Comparison of ENCODE assay signal across 8 cellular contexts in genomic region chr6:117317261-117317660, GRCh38. TPM values are rescaled to one million over a fixed set of nuclear protein-coding genes. Genes with fewer than 3 reads are reported as not detected.
DNase-seq lines count a peak whose midpoint lies in the region; ATAC-seq, FAIRE-seq and TF ChIP-seq lines count a peak whose summit lies in the region.
"Had no signal": no experiment of that assay in that cellular context is flagged by ENCODE, and none has a peak within 500 bp of the region (broad histone marks: within the 10 kb centered on the region; RNA-seq: fewer than 3 reads in every experiment).

No MANE protein-coding gene starts in this region.

- H3K4me1 ChIP-seq in GM12878 (ENCODE audit: control insufficient read depth, insufficient read depth, low read length) = no peaks in the 10 kb centered on the region

- TF ChIP-seq CTCF in GM12865 (IDR thresholded peaks at IDR 0.05; ENCODE audit: insufficient read depth, low read depth, low read length, missing control alignments) (peak; percentile 40), GM12878 (IDR thresholded peaks at IDR 0.05 in 2 of 3, conservative IDR thresholded peaks at IDR 0.05 in 1 of 3; ENCODE audit: control insufficient read depth in 2 of 3, extremely low read depth in 1 of 3, insufficient read depth in 1 of 3, low read depth in 3 of 3, low read length in 3 of 3) (peak; percentile 25 to 40 (median 36); a peak in 2 of 6 replicates), neural cell (IDR thresholded peaks at IDR 0.05; ENCODE audit: poor library complexity, severe bottlenecking) (peak; percentile 49)

- SMC1A ChIA-PET in GM12878 (lab: Charles Lee; ENCODE audit: uncharacterized antibody, unreplicated experiment) = no interaction called here

- H3K9me3 Mint-ChIP-seq in activated naive CD4-positive, alpha-beta T cell treated with anti-CD3 and anti-CD28 coated beads, Interleukin-2, amount 50 U/mL, for 72 hours = no peaks in the 10 kb centered on the region

- DNase-seq in GM12865 (ENCODE audit: low read depth) (peak; percentile 19), GM12878 (ENCODE audit: low read depth, low spot score) (no peak), anterior cingulate cortex (lab: John Stamatoyannopoulos, UW) (no peak)
- DNase-seq in activated naive CD4-positive, alpha-beta T cell treated with anti-CD3 and anti-CD28 coated beads, Interleukin-2, amount 50 U/mL, for 72 hours (ENCODE audit: low spot score in 2 of 2) = no peak
- DNase-seq: stimulated activated CD4-positive, alpha-beta T cell treated with anti-CD3 and anti-CD28 coated beads, Interleukin-4, amount 100 ng/mL, for 4 hours had no signal

- H3K4me2 ChIP-seq in GM12878 (ENCODE audit: control insufficient read depth, insufficient read depth) (no peak overlapping the region), neural cell (ENCODE audit: low read length) (no peak overlapping the region)

- BruUV-seq in GM12878 (replicated peaks; lab: Mats Ljungman, UMichigan) = no TSS peak

- no peaks in the 10 kb centered on the region for H3F3A ChIP-seq in neural cell (ENCODE audit: insufficient read depth, low read length, poor library complexity, severe bottlenecking)

- H3K9me3 ChIP-seq in GM12878 (replicated peaks; ENCODE audit: control insufficient read depth, insufficient read depth, low read length) = no peaks in the 10 kb centered on the region
- no peaks in the 10 kb centered on the region for H3K9me3 ChIP-seq in neural cell (ENCODE audit: low read length)

- TF ChIP-seq EP300 in Ishikawa (IDR thresholded peaks at IDR 0.05; ENCODE audit: borderline replicate concordance) = no peak
- no peak for TF ChIP-seq EP300 in GM12878 (IDR thresholded peaks at IDR 0.05; ENCODE audit: borderline replicate concordance in 1 of 2, control insufficient read depth in 1 of 2, low read depth in 2 of 2, low read length in 2 of 2)
- no peak for TF ChIP-seq EP300 in neural cell (conservative IDR thresholded peaks at IDR 0.05; ENCODE audit: poor library complexity, severe bottlenecking)

- H4K20me1 ChIP-seq in GM12878 (ENCODE audit: control insufficient read depth, insufficient read depth) (no peaks in the 10 kb centered on the region), neural cell (ENCODE audit: insufficient read depth) (no peaks in the 10 kb centered on the region)

- no peak for TF ChIP-seq POLR2A in GM12878 (IDR thresholded peaks at IDR 0.05; ENCODE audit: low read depth, low read length)

- in situ Hi-C loops in GM12878 (cut with MboI) = loop anchor here (10.0 kb wide), 1 partner anchor 342 kb away; no protein-coding TSS in a partner anchor

- no peak overlapping the region for H3K9ac ChIP-seq in GM12878 (ENCODE audit: control insufficient read depth, insufficient read depth, low read length)
- no peak overlapping the region for H3K9ac ChIP-seq in neural cell (ENCODE audit: low read length)

- no peak overlapping the region for H3K27ac ChIP-seq in GM12878 (ENCODE audit: control insufficient read depth, insufficient read depth)
- H3K27ac ChIP-seq in neural cell (ENCODE audit: low read length) = no peak overlapping the region

- intact Hi-C loops in GM12878 (cut with micrococcal nuclease; ENCODE audit: unreplicated experiment) = loop anchor here (2.0 kb wide), 1 partner anchor 344 kb away; no protein-coding TSS in a partner anchor

- H3K36me3 ChIP-seq in GM12878 (ENCODE audit: control insufficient read depth in 2 of 2, insufficient read depth in 2 of 2, low read length in 1 of 2) (no peaks in the 10 kb centered on the region), neural cell (ENCODE audit: insufficient read depth, low read length) (no peaks in the 10 kb centered on the region)

- 1% methylated on average over 4 of the region's 4 CpGs for WGBS in GM12878 (ENCODE audit: insufficient coverage, insufficient replicate concordance, low lambda C conversion rate, missing lambda C conversion rate)

- H3K4me3 ChIP-seq in GM12865 (ENCODE audit: low read depth, low read length) (no peak overlapping the region), GM12878 (no peak overlapping the region), neural cell (ENCODE audit: low read length) (no peak overlapping the region)

- H2AFZ ChIP-seq in GM12878 (ENCODE audit: control insufficient read depth, low read depth, low read length) (no peak overlapping the region), neural cell (ENCODE audit: low read depth, low read length) (no peak overlapping the region)

- no peak overlapping the region for H3K27ac Mint-ChIP-seq in activated naive CD4-positive, alpha-beta T cell treated with anti-CD3 and anti-CD28 coated beads, Interleukin-2, amount 50 U/mL, for 72 hours

- H3K27me3 ChIP-seq in GM12878 (replicated peaks in 1 of 2; ENCODE audit: control insufficient read depth in 2 of 2, insufficient read depth in 2 of 2, low read length in 1 of 2) (no peaks in the 10 kb centered on the region), neural cell (ENCODE audit: insufficient read depth, low read depth, low read length) (no peaks in the 10 kb centered on the region)

- peak; percentile 58; the same call in 2 of the 3 replicates for ATAC-seq in GM12878
- ATAC-seq in HG03135 (IDR thresholded peaks at IDR 0.05; ENCODE audit: unreplicated experiment) = no peak
- no peak for ATAC-seq in activated naive CD4-positive, alpha-beta T cell treated with anti-CD3 and anti-CD28 coated beads, Interleukin-2, amount 50 U/mL, for 72 hours

- POLR2A ChIA-PET in GM12878 (lab: Charles Lee) = no interaction called here

- H3K36me3 Mint-ChIP-seq in activated naive CD4-positive, alpha-beta T cell treated with anti-CD3 and anti-CD28 coated beads, Interleukin-2, amount 50 U/mL, for 72 hours = no peaks in the 10 kb centered on the region

- CTCF ChIA-PET in GM12878 (lab: Yijun Ruan, JAX) = interaction anchor here (1.8 kb wide), 1 partner anchor 342 kb away, joined by 4 read pairs; no protein-coding TSS in a partner anchor

- RAD21 ChIA-PET in GM12878 (lab: Charles Lee; ENCODE audit: unreplicated experiment) = no interaction called here

- H3K79me2 ChIP-seq in GM12878 (ENCODE audit: control insufficient read depth, insufficient read depth, low read length) (no peaks in the 10 kb centered on the region), neural cell (replicated peaks; ENCODE audit: insufficient read depth, low read length) (no peaks in the 10 kb centered on the region)

- H3K9me2 ChIP-seq in neural cell (ENCODE audit: insufficient read depth, low read length) = no peaks in the 10 kb centered on the region

- TF ChIP-seq RAD21 in Ishikawa (IDR thresholded peaks at IDR 0.05; ENCODE audit: low read depth) (peak; percentile 72), GM12878 (IDR thresholded peaks at IDR 0.05; ENCODE audit: insufficient read depth, low read depth, low read length) (peak; percentile 60), neural cell (conservative IDR thresholded peaks at IDR 0.05) (peak; percentile 43)

- no peak for FAIRE-seq in GM12878 (lab: Jason Lieb, UNC)

TF ChIP-seq in Ishikawa, 13 proteins besides CTCF, POLR2A, EP300 and RAD21 (continues in another document):
- TF ChIP-seq NFIC (IDR thresholded peaks at IDR 0.05) (no peak), CREB1 (IDR thresholded peaks at IDR 0.05; ENCODE audit: low read depth) (no peak), USF1 (IDR thresholded peaks at IDR 0.05) (no peak)

TF ChIP-seq in GM12878, 131 proteins besides CTCF, POLR2A, EP300 and RAD21 (continues in another document):
- TF ChIP-seq YY1 (IDR thresholded peaks at IDR 0.05; ENCODE audit: low read depth, low read length) = no peak
- TF ChIP-seq GABPA (IDR thresholded peaks at IDR 0.05; ENCODE audit: low read depth) = no peak
- no peak for TF ChIP-seq PAX8 (IDR thresholded peaks at IDR 0.05)
- TF ChIP-seq USF1 (IDR thresholded peaks at IDR 0.05; ENCODE audit: borderline replicate concordance, extremely low read length, insufficient read depth, low read depth, low read length) = no peak
- no peak for TF ChIP-seq ZNF207 (IDR thresholded peaks at IDR 0.05; ENCODE audit: borderline replicate concordance)

TF ChIP-seq in neural cell, 6 proteins besides CTCF, POLR2A, EP300 and RAD21 (continues in another document):
- TF ChIP-seq SMC3 (conservative IDR thresholded peaks at IDR 0.05; ENCODE audit: poor library complexity) = peak; percentile 36

RNA-seq across cellular contexts. Expression of gene VGLL2, which starts 51.9 kb away (rescaled TPM):
- total RNA-seq in GM12878 (2013; cell fraction: nucleolus; rRNA removed) = not detected in 2 replicates
- total RNA-seq in GM12878 (2014; rRNA removed) = not detected in 2 replicates
- not detected in 2 replicates for total RNA-seq in GM12878 (2014; rRNA removed; fragmentation: Illumina TruSeq; extraction: Trizol)
- not detected in 2 replicates for total RNA-seq in GM12878 (2021)
- polyA plus RNA-seq in GM12878 (2011; ENCODE audit: low read depth) = not detected
- not detected in 2 replicates for polyA plus RNA-seq in GM12878 (2011; rRNA removed)
- not detected in 2 replicates for polyA plus RNA-seq in GM12878 (2011; cell fraction: cytosol; rRNA removed)
- not detected in 2 replicates for polyA plus RNA-seq in GM12878 (2011; cell fraction: nucleus; rRNA removed)
- not detected in 2 replicates for polyA plus RNA-seq in GM12878 (2012)
- not detected in 2 replicates for polyA plus RNA-seq in GM12878 (2014; fragmentation: Illumina TruSeq; extraction: Trizol)
- not detected for polyA plus RNA-seq in GM12878 (2014; fragmentation: Nextera tagmentation; extraction: Ambion mirVana)
- polyA plus RNA-seq in GM12878 (2014; rRNA removed) = not detected in 2 replicates
- not detected for polyA plus RNA-seq in GM12878 (2016; fragmentation: Nextera tagmentation; extraction: Ambion mirVana)
- polyA minus RNA-seq in GM12878 (2011; rRNA and poly(A)+ RNA removed) = not detected in 2 replicates
- not detected in 2 replicates for polyA minus RNA-seq in GM12878 (2011; cell fraction: cytosol; rRNA and poly(A)+ RNA removed)
- not detected in 2 replicates for polyA minus RNA-seq in GM12878 (2011; cell fraction: nucleus; rRNA and poly(A)+ RNA removed)
- not detected in 2 replicates for polyA plus RNA-seq in neural cell
- polyA minus RNA-seq in neural cell = not detected in 2 replicates
- total RNA-seq in activated naive CD4-positive, alpha-beta T cell treated with anti-CD3 and anti-CD28 coated beads, Interleukin-2, amount 50 U/mL, for 72 hours = not detected
